In genomic region chr5:125699860-125700259, GRCh38 we compare ENCODE assay signal across 17 cellular contexts.
DNase-seq lines count a peak whose midpoint lies in the region; ATAC-seq and TF ChIP-seq lines count a peak whose summit lies in the region.
"Had no signal": no experiment of that assay in that cellular context is flagged by ENCODE, and none has a peak within 500 bp of the region (broad histone marks: within the 10 kb centered on the region; RNA-seq: fewer than 3 reads in every experiment).

No MANE protein-coding gene starts in this region.

- intact Hi-C loops in sciatic nerve (cut with DNase I), result no loop called here

- H3K36me3 Mint-ChIP-seq in GM23338 (ENCODE audit: low read depth) (peaks cover 14% of the 10 kb centered on the region), progenitor cell of endocrine pancreas (ENCODE audit: insufficient read depth) (peaks cover 3% of the 10 kb centered on the region)

- TF ChIP-seq CTCF in GM23338 (conservative IDR thresholded peaks at IDR 0.05; ENCODE audit: low read depth in 2 of 2), result no peak
- TF ChIP-seq CTCF in epithelial cell of proximal tubule (conservative IDR thresholded peaks at IDR 0.05; ENCODE audit: low read depth, low read length), result no peak
- TF ChIP-seq CTCF in progenitor cell of endocrine pancreas (IDR thresholded peaks at IDR 0.05; ENCODE audit: unreplicated experiment), result no peak

- no peaks in the 10 kb centered on the region for H3K27me3 ChIP-seq in GM23338 (ENCODE audit: insufficient read depth)

- H3K4me3 Mint-ChIP-seq in GM23338, result no peak overlapping the region
- H3K4me3 Mint-ChIP-seq in progenitor cell of endocrine pancreas (ENCODE audit: low read depth), result no peak overlapping the region
- no peak overlapping the region for H3K4me3 Mint-ChIP-seq in stimulated activated naive CD8-positive, alpha-beta T cell treated with anti-CD3 and anti-CD28 coated beads, Interleukin-15, amount 100 ng/mL, for 72 hours
- H3K4me3 Mint-ChIP-seq: activated CD4-positive, alpha-beta T cell treated with anti-CD3 and anti-CD28 coated beads, Interleukin-2, amount 10 ng/mL, durations not matched to agents 24 days and 14 days; activated naive CD8-positive, alpha-beta T cell treated with anti-CD3 and anti-CD28 coated beads, Interleukin-2, amount 50 U/mL, for 24 hours; central memory CD8-positive, alpha-beta T cell had no signal

- H3K27ac Mint-ChIP-seq in GM23338 (no peak overlapping the region), progenitor cell of endocrine pancreas (peak overlapping the region; percentile 80)
- no peak overlapping the region for H3K27ac Mint-ChIP-seq in stimulated activated naive CD8-positive, alpha-beta T cell treated with anti-CD3 and anti-CD28 coated beads, Interleukin-15, amount 100 ng/mL, for 72 hours
- H3K27ac Mint-ChIP-seq: activated CD4-positive, alpha-beta T cell treated with anti-CD3 and anti-CD28 coated beads, Interleukin-2, amount 10 ng/mL, durations not matched to agents 24 days and 14 days; activated naive CD8-positive, alpha-beta T cell treated with anti-CD3 and anti-CD28 coated beads, Interleukin-2, amount 50 U/mL, for 24 hours had no signal

- H3K4me1 Mint-ChIP-seq in GM23338 (peaks cover 5% of the 10 kb centered on the region; the same call in 2 of the 3 replicates), progenitor cell of endocrine pancreas (ENCODE audit: low read depth) (peaks cover 35% of the 10 kb centered on the region)
- H3K4me1 Mint-ChIP-seq in stimulated activated naive CD8-positive, alpha-beta T cell treated with anti-CD3 and anti-CD28 coated beads, Interleukin-15, amount 100 ng/mL, for 72 hours, result no peaks in the 10 kb centered on the region
- H3K4me1 Mint-ChIP-seq: activated CD4-positive, alpha-beta T cell treated with anti-CD3 and anti-CD28 coated beads, Interleukin-2, amount 10 ng/mL, durations not matched to agents 24 days and 14 days; activated naive CD8-positive, alpha-beta T cell treated with anti-CD3 and anti-CD28 coated beads, Interleukin-2, amount 50 U/mL, for 24 hours; central memory CD8-positive, alpha-beta T cell had no signal

- no peaks in the 10 kb centered on the region for H3K4me1 ChIP-seq in GM23338 (ENCODE audit: insufficient read depth)

- H3K27me3 Mint-ChIP-seq in GM23338 (ENCODE audit: insufficient read depth, low read depth, poor library complexity) (no peaks in the 10 kb centered on the region), progenitor cell of endocrine pancreas (no peaks in the 10 kb centered on the region)
- H3K27me3 Mint-ChIP-seq in stimulated activated naive CD8-positive, alpha-beta T cell treated with anti-CD3 and anti-CD28 coated beads, Interleukin-15, amount 100 ng/mL, for 72 hours, result no peaks in the 10 kb centered on the region
- H3K27me3 Mint-ChIP-seq: activated CD4-positive, alpha-beta T cell treated with anti-CD3 and anti-CD28 coated beads, Interleukin-2, amount 10 ng/mL, durations not matched to agents 24 days and 14 days; activated naive CD8-positive, alpha-beta T cell treated with anti-CD3 and anti-CD28 coated beads, Interleukin-2, amount 50 U/mL, for 24 hours; central memory CD8-positive, alpha-beta T cell had no signal

- H3K4me3 ChIP-seq in GM23338 (no peak overlapping the region), epithelial cell of proximal tubule (ENCODE audit: low read depth, low read length) (peak overlapping the region; percentile 39)

- H3K9me3 Mint-ChIP-seq in GM23338 (peaks cover 14% of the 10 kb centered on the region), progenitor cell of endocrine pancreas (ENCODE audit: low read depth) (peaks cover 12% of the 10 kb centered on the region)
- peaks cover 12 to 13% of the 10 kb centered on the region in 2 donors for H3K9me3 Mint-ChIP-seq in stimulated activated naive CD8-positive, alpha-beta T cell treated with anti-CD3 and anti-CD28 coated beads, Interleukin-15, amount 100 ng/mL, for 72 hours

- H3K79me2 ChIP-seq in GM23338 (replicated peaks; ENCODE audit: insufficient read depth), result no peaks in the 10 kb centered on the region

- no peaks in the 10 kb centered on the region for H3K36me3 ChIP-seq in GM23338 (ENCODE audit: insufficient read depth)

- no peak overlapping the region for H3K4me2 ChIP-seq in GM23338

- H4K20me1 ChIP-seq in GM23338 (replicated peaks; ENCODE audit: insufficient read depth), result no peaks in the 10 kb centered on the region

- no peak overlapping the region for H3K27ac ChIP-seq in GM23338 (ENCODE audit: low read depth)
- H3K27ac ChIP-seq: C4-2B had no signal

- no peaks in the 10 kb centered on the region for H3F3A ChIP-seq in GM23338 (replicated peaks; ENCODE audit: low read depth)

- H2AFZ ChIP-seq in GM23338, result peak overlapping the region; percentile 15

- ATAC-seq in GM23338, result no peak
- ATAC-seq in sciatic nerve, result no peak
- ATAC-seq in stimulated activated naive CD8-positive, alpha-beta T cell treated with anti-CD3 and anti-CD28 coated beads, Interleukin-15, amount 100 ng/mL, for 72 hours, result no peak
- ATAC-seq: activated naive CD8-positive, alpha-beta T cell treated with anti-CD3 and anti-CD28 coated beads, Interleukin-2, amount 50 U/mL, for 24 hours had no signal

- DNase-seq in GM23338 (ENCODE audit: low spot score), result no peak
- peak; percentile 19 for DNase-seq in NCI-H748 treated with DMSO at 0.1 percent for 48 hours (lab: John Stamatoyannopoulos, UW)
- no peak for DNase-seq in epithelial cell of proximal tubule (ENCODE audit: low read depth)
- DNase-seq in progenitor cell of endocrine pancreas (ENCODE audit: low spot score, unreplicated experiment), result no peak
- no peak for DNase-seq in activated CD4-positive, alpha-beta T cell treated with anti-CD3 and anti-CD28 coated beads for 48 hours
- no peak for DNase-seq in mucosa of gallbladder (ENCODE audit: low spot score)
- DNase-seq in sciatic nerve (ENCODE audit: low spot score), result no peak
- DNase-seq in stimulated activated naive CD8-positive, alpha-beta T cell treated with anti-CD3 and anti-CD28 coated beads, Interleukin-15, amount 100 ng/mL, for 72 hours, result no peak
- DNase-seq: activated CD4-positive, alpha-beta T cell treated with anti-CD3 and anti-CD28 coated beads, Interleukin-2, amount 10 ng/mL, durations not matched to agents 24 days and 14 days; activated naive CD8-positive, alpha-beta T cell treated with anti-CD3 and anti-CD28 coated beads, Interleukin-2, amount 50 U/mL, for 24 hours; activated T-cell treated with anti-CD3 and anti-CD28 coated beads, Interleukin-2, amount 50 U/mL, for 1 hour; H7; NCI-H1048; posterior cingulate gyrus; stimulated activated CD4-positive, alpha-beta T cell treated with anti-CD3 and anti-CD28 coated beads, Interleukin-15, amount 100 ng/mL, for 24 hours had no signal

- H3K9me2 ChIP-seq in GM23338 (ENCODE audit: insufficient read depth), result no peaks in the 10 kb centered on the region

TF ChIP-seq in GM23338, 12 proteins besides CTCF, POLR2A, EP300 and RAD21 (continues in another document):
- TF ChIP-seq, protein P1, sequence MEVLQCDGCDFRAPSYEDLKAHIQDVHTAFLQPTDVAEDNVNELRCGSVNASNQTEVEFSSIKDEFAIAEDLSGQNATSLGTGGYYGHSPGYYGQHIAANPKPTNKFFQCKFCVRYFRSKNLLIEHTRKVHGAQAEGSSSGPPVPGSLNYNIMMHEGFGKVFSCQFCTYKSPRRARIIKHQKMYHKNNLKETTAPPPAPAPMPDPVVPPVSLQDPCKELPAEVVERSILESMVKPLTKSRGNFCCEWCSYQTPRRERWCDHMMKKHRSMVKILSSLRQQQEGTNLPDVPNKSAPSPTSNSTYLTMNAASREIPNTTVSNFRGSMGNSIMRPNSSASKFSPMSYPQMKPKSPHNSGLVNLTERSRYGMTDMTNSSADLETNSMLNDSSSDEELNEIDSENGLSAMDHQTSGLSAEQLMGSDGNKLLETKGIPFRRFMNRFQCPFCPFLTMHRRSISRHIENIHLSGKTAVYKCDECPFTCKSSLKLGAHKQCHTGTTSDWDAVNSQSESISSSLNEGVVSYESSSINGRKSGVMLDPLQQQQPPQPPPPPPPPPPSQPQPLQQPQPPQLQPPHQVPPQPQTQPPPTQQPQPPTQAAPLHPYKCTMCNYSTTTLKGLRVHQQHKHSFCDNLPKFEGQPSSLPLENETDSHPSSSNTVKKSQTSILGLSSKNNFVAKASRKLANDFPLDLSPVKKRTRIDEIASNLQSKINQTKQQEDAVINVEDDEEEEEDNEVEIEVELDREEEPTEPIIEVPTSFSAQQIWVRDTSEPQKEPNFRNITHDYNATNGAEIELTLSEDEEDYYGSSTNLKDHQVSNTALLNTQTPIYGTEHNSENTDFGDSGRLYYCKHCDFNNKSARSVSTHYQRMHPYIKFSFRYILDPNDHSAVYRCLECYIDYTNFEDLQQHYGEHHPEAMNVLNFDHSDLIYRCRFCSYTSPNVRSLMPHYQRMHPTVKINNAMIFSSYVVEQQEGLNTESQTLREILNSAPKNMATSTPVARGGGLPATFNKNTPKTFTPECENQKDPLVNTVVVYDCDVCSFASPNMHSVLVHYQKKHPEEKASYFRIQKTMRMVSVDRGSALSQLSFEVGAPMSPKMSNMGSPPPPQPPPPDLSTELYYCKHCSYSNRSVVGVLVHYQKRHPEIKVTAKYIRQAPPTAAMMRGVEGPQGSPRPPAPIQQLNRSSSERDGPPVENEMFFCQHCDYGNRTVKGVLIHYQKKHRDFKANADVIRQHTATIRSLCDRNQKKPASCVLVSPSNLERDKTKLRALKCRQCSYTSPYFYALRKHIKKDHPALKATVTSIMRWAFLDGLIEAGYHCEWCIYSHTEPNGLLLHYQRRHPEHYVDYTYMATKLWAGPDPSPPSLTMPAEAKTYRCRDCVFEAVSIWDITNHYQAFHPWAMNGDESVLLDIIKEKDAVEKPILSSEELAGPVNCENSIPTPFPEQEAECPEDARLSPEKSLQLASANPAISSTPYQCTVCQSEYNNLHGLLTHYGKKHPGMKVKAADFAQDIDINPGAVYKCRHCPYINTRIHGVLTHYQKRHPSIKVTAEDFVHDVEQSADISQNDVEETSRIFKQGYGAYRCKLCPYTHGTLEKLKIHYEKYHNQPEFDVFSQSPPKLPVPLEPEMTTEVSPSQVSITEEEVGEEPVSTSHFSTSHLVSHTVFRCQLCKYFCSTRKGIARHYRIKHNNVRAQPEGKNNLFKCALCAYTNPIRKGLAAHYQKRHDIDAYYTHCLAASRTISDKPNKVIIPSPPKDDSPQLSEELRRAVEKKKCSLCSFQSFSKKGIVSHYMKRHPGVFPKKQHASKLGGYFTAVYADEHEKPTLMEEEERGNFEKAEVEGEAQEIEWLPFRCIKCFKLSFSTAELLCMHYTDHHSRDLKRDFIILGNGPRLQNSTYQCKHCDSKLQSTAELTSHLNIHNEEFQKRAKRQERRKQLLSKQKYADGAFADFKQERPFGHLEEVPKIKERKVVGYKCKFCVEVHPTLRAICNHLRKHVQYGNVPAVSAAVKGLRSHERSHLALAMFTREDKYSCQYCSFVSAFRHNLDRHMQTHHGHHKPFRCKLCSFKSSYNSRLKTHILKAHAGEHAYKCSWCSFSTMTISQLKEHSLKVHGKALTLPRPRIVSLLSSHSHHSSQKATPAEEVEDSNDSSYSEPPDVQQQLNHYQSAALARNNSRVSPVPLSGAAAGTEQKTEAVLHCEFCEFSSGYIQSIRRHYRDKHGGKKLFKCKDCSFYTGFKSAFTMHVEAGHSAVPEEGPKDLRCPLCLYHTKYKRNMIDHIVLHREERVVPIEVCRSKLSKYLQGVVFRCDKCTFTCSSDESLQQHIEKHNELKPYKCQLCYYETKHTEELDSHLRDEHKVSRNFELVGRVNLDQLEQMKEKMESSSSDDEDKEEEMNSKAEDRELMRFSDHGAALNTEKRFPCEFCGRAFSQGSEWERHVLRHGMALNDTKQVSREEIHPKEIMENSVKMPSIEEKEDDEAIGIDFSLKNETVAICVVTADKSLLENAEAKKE (CRISPR knock-in tag; IDR thresholded peaks at IDR 0.05), result no peak
